In the genomic region with DNA sequence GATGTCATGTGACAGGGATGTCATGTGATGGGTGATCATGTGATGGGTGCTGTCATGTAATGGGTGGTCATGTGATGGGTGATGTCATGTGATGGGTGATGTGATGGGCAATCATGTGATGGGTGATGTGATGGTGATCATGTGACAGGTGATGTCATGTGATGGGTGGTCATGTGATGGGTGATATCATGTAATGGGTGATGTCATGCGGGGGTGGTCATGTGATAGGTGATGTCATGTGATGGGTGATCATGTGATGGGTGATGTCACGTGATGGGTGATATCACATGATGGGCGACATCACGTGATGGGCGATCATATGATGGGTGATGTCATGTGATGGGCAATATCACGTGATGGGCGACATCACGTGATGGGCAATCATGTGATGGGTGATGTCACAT, we compare ENCODE assay signal across 10 cellular contexts. TPM values are rescaled to one million over a fixed set of nuclear protein-coding genes. Genes with fewer than 3 reads are reported as not detected.
DNase-seq lines count a peak whose midpoint lies in the region; ATAC-seq and TF ChIP-seq lines count a peak whose summit lies in the region.
"Had no signal": no experiment of that assay in that cellular context is flagged by ENCODE, and none has a peak within 500 bp of the region (broad histone marks: within the 10 kb centered on the region; RNA-seq: fewer than 3 reads in every experiment).

No MANE protein-coding gene starts in this region.

- intact Hi-C loops in breast epithelium (cut with DNase I; ENCODE audit: low total_unique reads) = no loop called here
- intact Hi-C loops in sciatic nerve (cut with DNase I) = no loop called here

- H3K27me3 ChIP-seq in breast epithelium = peaks cover 0 to 7% of the 10 kb centered on the region in 2 donors

- no peak for TF ChIP-seq CTCF in breast epithelium (IDR thresholded peaks at IDR 0.05)

- no peaks in the 10 kb centered on the region for H3K36me3 ChIP-seq in breast epithelium
- H3K36me3 ChIP-seq: left ventricle myocardium inferior had no signal

- no peak for TF ChIP-seq POLR2A in breast epithelium (IDR thresholded peaks at IDR 0.05)

- H3K4me1 ChIP-seq in breast epithelium = no peaks in the 10 kb centered on the region

- DNase-seq in NCI-H82 (lab: John Stamatoyannopoulos, UW) (peak; percentile 57), NCI-H82 treated with DMSO at 0.1 percent for 48 hours (lab: John Stamatoyannopoulos, UW; ENCODE audit: unreplicated experiment) (no peak), NCI-H1930 (lab: John Stamatoyannopoulos, UW) (peak; percentile 64 to 84), breast epithelium (ENCODE audit: low spot score in 2 of 2) (peak; percentile 39 to 41), sciatic nerve (ENCODE audit: low spot score) (no peak), DMS114 treated with DMSO at 0.1 percent for 48 hours (lab: John Stamatoyannopoulos, UW; ENCODE audit: unreplicated experiment) (no peak)
- DNase-seq: left ventricle myocardium inferior, NCI-H2029 had no signal

- peaks cover 0 to 11% of the 10 kb centered on the region in 2 donors for H3K9me3 ChIP-seq in breast epithelium

- ATAC-seq in sciatic nerve = peak; percentile 49
- no peak for ATAC-seq in HG02981 (IDR thresholded peaks at IDR 0.05; ENCODE audit: unreplicated experiment)
- no peak for ATAC-seq in GM21737 (IDR thresholded peaks at IDR 0.05; ENCODE audit: unreplicated experiment)

- no peak overlapping the region for H3K4me3 ChIP-seq in breast epithelium
- H3K4me3 ChIP-seq: left ventricle myocardium inferior had no signal

- no peak overlapping the region for H3K27ac ChIP-seq in breast epithelium
- H3K27ac ChIP-seq: left ventricle myocardium inferior had no signal

RNA-seq across cellular contexts. Expression of a gene that starts 16.6 kb away (rescaled TPM):
- total RNA-seq in breast epithelium (under 1 TPM in 2 of 3 donors, not detected in 1; 0.32 to 0.88 TPM), sciatic nerve (1.2 TPM)
- total RNA-seq: left ventricle myocardium inferior had no signal

RNA-seq across cellular contexts. Expression of a gene that starts 31.3 kb away (rescaled TPM):
- total RNA-seq in breast epithelium (1 to 10 TPM in 1 of 3 donors, under 1 TPM in 2; 0.33 to 2.1 (median 0.59) TPM), sciatic nerve (1.7 TPM)

RNA-seq across cellular contexts. Expression of a gene that starts 48.2 kb away (rescaled TPM):
- total RNA-seq in breast epithelium = 10 to 100 TPM in 2 of 3 donors, 1 to 10 TPM in 1; 6.2 to 15.7 (median 10.2) TPM
- total RNA-seq in sciatic nerve = 13.0 TPM

RNA-seq across cellular contexts. Expression of a gene that starts 52.7 kb away (rescaled TPM):
- total RNA-seq in breast epithelium = 1 to 10 TPM in 1 of 3 donors, not detected in 2; 1.5 TPM
- total RNA-seq in sciatic nerve = not detected
- total RNA-seq: left ventricle myocardium inferior had no signal

Comparison
In these comparisons a context has a peak if more than half of its experiments do, and no peak if none do; other contexts are left out.
1. DNase-seq: peak in NCI-H82 (single experiment), NCI-H1930 (2 of 2) and breast epithelium (2 of 2); none in NCI-H82 treated with DMSO at 0.1 percent for 48 hours (single experiment), sciatic nerve (single experiment) and DMS114 treated with DMSO at 0.1 percent for 48 hours (single experiment).